8 cellular contexts compared by ENCODE assay signal in genomic region chr15:100873029-100873677, GRCh38. TPM values are rescaled to one million over a fixed set of nuclear protein-coding genes. Genes with fewer than 3 reads are reported as not detected.
DNase-seq lines count a peak whose midpoint lies in the region; ATAC-seq and TF ChIP-seq lines count a peak whose summit lies in the region.

No MANE protein-coding gene starts in this region.

- DNase-seq in NCI-H510A treated with DMSO at 0.1 percent for 48 hours (lab: John Stamatoyannopoulos, UW) (peak; percentile 10), NCI-H510A (lab: John Stamatoyannopoulos, UW) (no peak), NCI-H2171 (lab: John Stamatoyannopoulos, UW) (peak; percentile 39), memory B cell (ENCODE audit: low spot score in 2 of 2) (peak; percentile 39 to 51), testis (peak; percentile 87)
- peak; percentile 29 to 53 (median 33) for DNase-seq in effector memory CD8-positive, alpha-beta T cell

- no peaks in the 10 kb centered on the region for H3K9me3 ChIP-seq in testis

- 41 to 53% methylated on average over 2 of the region's 2 CpGs for WGBS in testis, 2 donors

- no peak overlapping the region for H3K27ac Mint-ChIP-seq in effector memory CD8-positive, alpha-beta T cell
- H3K27ac Mint-ChIP-seq in memory B cell: no peak overlapping the region

- H3K36me3 Mint-ChIP-seq in effector memory CD8-positive, alpha-beta T cell (ENCODE audit: insufficient read depth): no peaks in the 10 kb centered on the region
- no peaks in the 10 kb centered on the region for H3K36me3 Mint-ChIP-seq in memory B cell

- no peak for TF ChIP-seq POLR2A in testis (IDR thresholded peaks at IDR 0.05)

- H3K27me3 Mint-ChIP-seq in effector memory CD8-positive, alpha-beta T cell: peaks cover 38 to 45% of the 10 kb centered on the region in 2 donors
- peaks cover 6% of the 10 kb centered on the region for H3K27me3 Mint-ChIP-seq in memory B cell

- TF ChIP-seq CTCF in VCaP (conservative IDR thresholded peaks at IDR 0.05) (peak; percentile 98), testis (IDR thresholded peaks at IDR 0.05) (peak; percentile 90 to 96 (median 94))

- no peak overlapping the region for H3K27ac ChIP-seq in VCaP
- no peak overlapping the region for H3K27ac ChIP-seq in testis

- H3K4me3 Mint-ChIP-seq in effector memory CD8-positive, alpha-beta T cell: no peak overlapping the region
- no peak overlapping the region for H3K4me3 Mint-ChIP-seq in memory B cell

- H3K36me3 ChIP-seq in testis (ENCODE audit: low read depth, missing control alignments): no peaks in the 10 kb centered on the region

- no peak overlapping the region for H3K4me3 ChIP-seq in testis

- no peaks in the 10 kb centered on the region for H3K4me1 ChIP-seq in testis

- H3K4me1 Mint-ChIP-seq in effector memory CD8-positive, alpha-beta T cell (ENCODE audit: low read depth in 2 of 2): no peaks in the 10 kb centered on the region
- H3K4me1 Mint-ChIP-seq in memory B cell: no peaks in the 10 kb centered on the region

- no peaks in the 10 kb centered on the region for H3K27me3 ChIP-seq in testis

- no peaks in the 10 kb centered on the region for H3K9me3 Mint-ChIP-seq in effector memory CD8-positive, alpha-beta T cell
- H3K9me3 Mint-ChIP-seq in memory B cell: peaks cover 2% of the 10 kb centered on the region

- intact Hi-C loops in testis (cut with DNase I; ENCODE audit: low total_unique reads): loop anchor here (10.0 kb wide), 1 partner anchor 238 kb away; no protein-coding TSS in a partner anchor

- ATAC-seq in HG02610 (IDR thresholded peaks at IDR 0.05; ENCODE audit: unreplicated experiment) (peak; percentile 57), memory B cell (ENCODE audit: low read depth) (peak; percentile 71)
- peak; percentile 44 for ATAC-seq in effector memory CD8-positive, alpha-beta T cell (replicated peaks)

RNA-seq across cellular contexts. Expression of gene ALDH1A3, which starts 6.5 kb away (rescaled TPM):
- 10 to 100 TPM; 42.5 to 69.9 TPM for total RNA-seq in testis
- 29.5 TPM for polyA plus RNA-seq in testis (ENCODE audit: insufficient read depth, low read depth, low replicate concordance)

RNA-seq across cellular contexts. Expression of gene LRRK1, which starts 46.0 kb away (rescaled TPM):
- total RNA-seq in testis: 10 to 100 TPM; 18.8 to 24.6 TPM
- 23.0 TPM for polyA plus RNA-seq in testis (ENCODE audit: insufficient read depth, low read depth, low replicate concordance)
